Comparison of ENCODE assay signal across 1 cellular context in genomic region chr12:95802482-95803264, GRCh38.
TF ChIP-seq lines count a peak whose summit lies in the region.

No MANE protein-coding gene starts in this region.

TF ChIP-seq in HepG2, 621 proteins besides CTCF, POLR2A, EP300 and RAD21 (continued from another document and continues in another):
- TF ChIP-seq EEA1 (CRISPR knock-in tag; IDR thresholded peaks at IDR 0.05; ENCODE audit: borderline replicate concordance) (no peak), ZNF792 (CRISPR knock-in tag; IDR thresholded peaks at IDR 0.05) (no peak), GFI1 (CRISPR knock-in tag; IDR thresholded peaks at IDR 0.05; ENCODE audit: borderline replicate concordance) (peak; percentile 62; the same call in 1 of the 2 replicates), ZNF230 (CRISPR knock-in tag; IDR thresholded peaks at IDR 0.05) (no peak), ZNF17 (CRISPR knock-in tag; IDR thresholded peaks at IDR 0.05) (no peak), AKNA (CRISPR knock-in tag; IDR thresholded peaks at IDR 0.05; ENCODE audit: borderline replicate concordance) (no peak), ISL2 (CRISPR knock-in tag; IDR thresholded peaks at IDR 0.05) (peak; percentile 85), ZNF781 (CRISPR knock-in tag; IDR thresholded peaks at IDR 0.05; ENCODE audit: borderline replicate concordance, not compliant biosample characterization) (no peak), CBFB (CRISPR knock-in tag; IDR thresholded peaks at IDR 0.05) (peak; percentile 83; the same call in 1 of the 2 replicates), ZNF12 (CRISPR knock-in tag; IDR thresholded peaks at IDR 0.05) (no peak), NR2F2 (IDR thresholded peaks at IDR 0.05; ENCODE audit: borderline replicate concordance, low read depth) (peak; percentile 59; the same call in 1 of the 2 replicates), RELA (CRISPR knock-in tag; IDR thresholded peaks at IDR 0.05) (no peak), LRRFIP1 (CRISPR knock-in tag; conservative IDR thresholded peaks at IDR 0.05) (no peak), RORA (CRISPR knock-in tag; IDR thresholded peaks at IDR 0.05) (no peak), DZIP1 (CRISPR knock-in tag; IDR thresholded peaks at IDR 0.05) (no peak), ZNF333 (CRISPR knock-in tag; IDR thresholded peaks at IDR 0.05; ENCODE audit: borderline replicate concordance) (no peak), SP5 (CRISPR knock-in tag; IDR thresholded peaks at IDR 0.05; ENCODE audit: borderline replicate concordance, low read depth) (no peak), ATRX (CRISPR knock-in tag; IDR thresholded peaks at IDR 0.05; ENCODE audit: borderline replicate concordance) (no peak), PCBP2 (optimal IDR thresholded peaks at IDR 0.05; ENCODE audit: low read depth, low read length, poor library complexity, severe bottlenecking) (no peak), SUZ12 (IDR thresholded peaks at IDR 0.05; ENCODE audit: low read depth, low read length) (no peak), JDP2 (CRISPR knock-in tag; IDR thresholded peaks at IDR 0.05; ENCODE audit: borderline replicate concordance) (no peak), ZNF577 (CRISPR knock-in tag; IDR thresholded peaks at IDR 0.05; ENCODE audit: borderline replicate concordance, low read depth) (no peak), ETV6 (CRISPR knock-in tag; conservative IDR thresholded peaks at IDR 0.05) (no peak), BRF2 (CRISPR knock-in tag; IDR thresholded peaks at IDR 0.05) (0 out of 2 replicates have a peak, but pooled peaks have one; percentile 44), LCORL (IDR thresholded peaks at IDR 0.05) (no peak), LCORL (CRISPR knock-in tag; IDR thresholded peaks at IDR 0.05) (peak; percentile 74; the same call in 1 of the 2 replicates), RAD51 (IDR thresholded peaks at IDR 0.05; ENCODE audit: borderline replicate concordance) (no peak), CSRNP2 (CRISPR knock-in tag; conservative IDR thresholded peaks at IDR 0.05; ENCODE audit: low read depth) (no peak), ZNF232 (CRISPR knock-in tag; IDR thresholded peaks at IDR 0.05; ENCODE audit: borderline replicate concordance) (no peak), BATF2 (CRISPR knock-in tag; IDR thresholded peaks at IDR 0.05) (no peak), ZNF512B (CRISPR knock-in tag; IDR thresholded peaks at IDR 0.05; ENCODE audit: borderline replicate concordance) (no peak), FOXK1 (CRISPR knock-in tag; IDR thresholded peaks at IDR 0.05; ENCODE audit: borderline replicate concordance, low read depth) (peak; percentile 45; the same call in 1 of the 2 replicates), AKAP8 (CRISPR knock-in tag; IDR thresholded peaks at IDR 0.05) (no peak), HMG20A (CRISPR knock-in tag; IDR thresholded peaks at IDR 0.05; ENCODE audit: borderline replicate concordance) (peak; percentile 84), REL (CRISPR knock-in tag; conservative IDR thresholded peaks at IDR 0.05) (no peak), BCL3 (CRISPR knock-in tag; IDR thresholded peaks at IDR 0.05) (no peak), NBN (conservative IDR thresholded peaks at IDR 0.05) (no peak), XBP1 (CRISPR knock-in tag; IDR thresholded peaks at IDR 0.05) (no peak), NR3C1 (CRISPR knock-in tag; IDR thresholded peaks at IDR 0.05) (no peak), ZNF484 (CRISPR knock-in tag; IDR thresholded peaks at IDR 0.05; ENCODE audit: borderline replicate concordance, low read depth) (no peak)
